8 cellular contexts compared by ENCODE assay signal in the genomic region with DNA sequence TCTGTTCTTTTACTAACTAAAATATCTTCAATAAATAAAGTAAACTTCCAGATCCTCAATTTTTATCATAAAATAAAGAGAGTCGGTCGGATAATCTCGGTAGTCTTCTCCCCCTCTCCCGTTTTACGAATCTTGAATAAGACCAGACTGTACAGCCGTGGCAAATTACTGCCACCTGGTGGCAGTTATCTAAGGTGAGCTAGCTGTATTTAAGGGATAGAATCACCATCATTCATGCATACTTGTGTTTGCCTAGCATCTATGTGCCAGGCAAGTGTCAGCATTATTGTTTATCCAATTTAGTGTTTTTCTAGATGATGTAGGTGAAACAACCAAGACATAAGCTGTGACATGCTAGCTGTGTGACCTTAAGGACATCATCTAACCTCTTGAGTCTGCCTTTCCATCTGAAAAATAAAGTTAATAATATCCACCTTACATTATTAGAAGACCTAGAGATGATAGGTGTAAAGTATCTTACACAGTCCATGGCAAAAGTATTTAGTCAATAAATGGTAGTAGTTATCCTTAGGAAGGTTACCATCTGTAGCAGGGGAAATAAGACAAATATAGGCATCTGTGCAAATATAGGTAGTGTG. TPM values are rescaled to one million over a fixed set of nuclear protein-coding genes. Genes with fewer than 3 reads are reported as not detected.
A peak's percentile ranks its signal among the peaks of the same experiment; 100 is the strongest.
DNase-seq lines count a peak whose midpoint lies in the region; ATAC-seq and TF ChIP-seq lines count a peak whose summit lies in the region.

No MANE protein-coding gene starts in this region.

- H3K36me3 ChIP-seq in Loucy (ENCODE audit: insufficient read depth, low read length), result no peaks in the 10 kb centered on the region

- H3K27ac ChIP-seq in RWPE1, result no peak overlapping the region

- CTCF ChIA-PET in RWPE1 (lab: Yijun Ruan, JAX), result interaction anchor here (0.7 to 1.0 kb wide), 4 partner anchors 16 to 288 kb away, joined by 3 read pairs; no protein-coding TSS in a partner anchor
- CTCF ChIA-PET in activated naive CD4-positive, alpha-beta T cell treated with anti-CD3 and anti-CD28 coated beads, Interleukin-2, amount 10 ng/mL, durations not matched to agents 7 days and 5 days (lab: Charles Lee), result interaction anchor here (0.7 to 3.2 kb wide), 5 partner anchors 10 to 65 kb away, joined by 3 to 13 read pairs (median 6); no protein-coding TSS in a partner anchor

- no peaks in the 10 kb centered on the region for H3K9me2 ChIP-seq in Loucy (replicated peaks; ENCODE audit: low read depth, low read length)

- no peak overlapping the region for H3K27ac Mint-ChIP-seq in activated naive CD4-positive, alpha-beta T cell treated with anti-CD3 and anti-CD28 coated beads, Interleukin-2, amount 10 ng/mL, durations not matched to agents 7 days and 5 days
- no peak overlapping the region for H3K27ac Mint-ChIP-seq in glutamatergic neuron (ENCODE audit: unreplicated experiment)

- H3K36me3 Mint-ChIP-seq in activated naive CD4-positive, alpha-beta T cell treated with anti-CD3 and anti-CD28 coated beads, Interleukin-2, amount 10 ng/mL, durations not matched to agents 7 days and 5 days, result peaks cover 2% of the 10 kb centered on the region
- no peaks in the 10 kb centered on the region for H3K36me3 Mint-ChIP-seq in glutamatergic neuron (ENCODE audit: unreplicated experiment)

- no peaks in the 10 kb centered on the region for H3K9me3 ChIP-seq in Loucy (ENCODE audit: insufficient read depth, low read depth, low read length)

- H3K79me2 ChIP-seq in Loucy (ENCODE audit: insufficient read depth, low read length), result no peaks in the 10 kb centered on the region

- peaks cover 8% of the 10 kb centered on the region for H3K27me3 Mint-ChIP-seq in activated naive CD4-positive, alpha-beta T cell treated with anti-CD3 and anti-CD28 coated beads, Interleukin-2, amount 10 ng/mL, durations not matched to agents 7 days and 5 days
- H3K27me3 Mint-ChIP-seq in glutamatergic neuron (ENCODE audit: unreplicated experiment), result no peaks in the 10 kb centered on the region

- H3F3A ChIP-seq in Loucy (ENCODE audit: low read depth), result no peaks in the 10 kb centered on the region

- no peak overlapping the region for H3K4me3 ChIP-seq in Loucy (ENCODE audit: low read length, poor library complexity, severe bottlenecking)

- H3K9me3 Mint-ChIP-seq in activated naive CD4-positive, alpha-beta T cell treated with anti-CD3 and anti-CD28 coated beads, Interleukin-2, amount 10 ng/mL, durations not matched to agents 7 days and 5 days, result no peaks in the 10 kb centered on the region
- H3K9me3 Mint-ChIP-seq in glutamatergic neuron (ENCODE audit: unreplicated experiment), result peaks cover 1% of the 10 kb centered on the region

- H3K4me1 Mint-ChIP-seq in activated naive CD4-positive, alpha-beta T cell treated with anti-CD3 and anti-CD28 coated beads, Interleukin-2, amount 10 ng/mL, durations not matched to agents 7 days and 5 days, result peaks cover 2% of the 10 kb centered on the region
- H3K4me1 Mint-ChIP-seq in glutamatergic neuron (ENCODE audit: low read depth, unreplicated experiment), result no peaks in the 10 kb centered on the region

- H3K4me1 ChIP-seq in Loucy (ENCODE audit: insufficient read depth, low read length, poor library complexity, severe bottlenecking), result no peaks in the 10 kb centered on the region

- peak; percentile 70 for ATAC-seq in GM21576 (IDR thresholded peaks at IDR 0.05; ENCODE audit: unreplicated experiment)

- H3K27me3 ChIP-seq in Loucy (ENCODE audit: insufficient read depth, low read length, poor library complexity, severe bottlenecking), result no peaks in the 10 kb centered on the region

- no peak overlapping the region for H3K4me3 Mint-ChIP-seq in activated naive CD4-positive, alpha-beta T cell treated with anti-CD3 and anti-CD28 coated beads, Interleukin-2, amount 10 ng/mL, durations not matched to agents 7 days and 5 days
- H3K4me3 Mint-ChIP-seq in glutamatergic neuron (ENCODE audit: unreplicated experiment), result no peak overlapping the region

- POLR2A ChIA-PET in RWPE1 (lab: Yijun Ruan, JAX; ENCODE audit: low non-redundant PET), result no interaction called here

- H3K9ac ChIP-seq in Loucy (ENCODE audit: low read depth, low read length, poor library complexity, severe bottlenecking), result no peak overlapping the region

- H3K4me2 ChIP-seq in Loucy (ENCODE audit: low read depth, low read length, poor library complexity, severe bottlenecking), result no peak overlapping the region

- DNase-seq in DMS114 treated with DMSO at 0.1 percent for 48 hours (lab: John Stamatoyannopoulos, UW; ENCODE audit: unreplicated experiment), result peak; percentile 33
- peak; percentile 63 for DNase-seq in RWPE1 (ENCODE audit: low spot score)
- DNase-seq in activated naive CD4-positive, alpha-beta T cell treated with anti-CD3 and anti-CD28 coated beads, Interleukin-2, amount 10 ng/mL, durations not matched to agents 7 days and 5 days, result peak; percentile 71
- peak; percentile 53 for DNase-seq in glutamatergic neuron
- DNase-seq in putamen (ENCODE audit: low spot score), result peak; percentile 43
- DNase-seq in occipital lobe (lab: John Stamatoyannopoulos, UW), result no peak

- H2AFZ ChIP-seq in Loucy (ENCODE audit: low read length), result no peak overlapping the region

- TF ChIP-seq CTCF in Loucy (conservative IDR thresholded peaks at IDR 0.05; ENCODE audit: low read length), result peak; percentile 86
- TF ChIP-seq CTCF in RWPE1 (conservative IDR thresholded peaks at IDR 0.05; ENCODE audit: low read depth), result peak; percentile 94
- TF ChIP-seq CTCF in glutamatergic neuron (IDR thresholded peaks at IDR 0.05; ENCODE audit: partially characterized antibody, unreplicated experiment), result peak; percentile 84

- no peaks in the 10 kb centered on the region for H4K20me1 ChIP-seq in Loucy (ENCODE audit: insufficient read depth, low read length, poor library complexity, severe bottlenecking)

RNA-seq across cellular contexts. Expression of a gene that starts 21.3 kb away (rescaled TPM):
- total RNA-seq in glutamatergic neuron (ENCODE audit: unreplicated experiment) (34.3 TPM), occipital lobe (59.4 TPM)
